Comparison of ENCODE assay signal across 8 cellular contexts in the genomic region with DNA sequence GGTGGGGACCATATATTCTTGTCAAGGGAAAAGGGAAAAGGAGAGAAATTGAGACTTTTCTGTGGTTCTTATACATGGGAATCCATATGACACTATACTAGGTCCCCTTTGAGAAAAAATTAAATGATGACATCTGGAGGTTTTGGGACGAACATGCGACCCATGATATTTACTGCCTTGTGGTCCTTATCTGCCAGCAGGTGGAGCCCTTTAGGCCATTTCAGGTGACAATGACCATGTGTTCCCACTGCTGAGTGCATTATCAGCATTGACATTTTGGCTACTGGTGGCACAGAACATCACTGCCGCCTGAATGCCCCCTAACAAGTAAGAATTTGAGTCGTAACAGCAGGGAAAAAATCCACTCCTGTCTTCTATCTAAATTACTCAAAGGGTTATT.
DNase-seq lines count a peak whose midpoint lies in the region; TF ChIP-seq lines count a peak whose summit lies in the region.

No MANE protein-coding gene starts in this region.

- H3K4me3 ChIP-seq in endodermal cell (ENCODE audit: low read length): no peak overlapping the region
- no peak overlapping the region for H3K4me3 ChIP-seq in Peyer's patch

- H3K36me3 ChIP-seq in endodermal cell (ENCODE audit: control insufficient read depth, insufficient read depth, low read length): no peaks in the 10 kb centered on the region
- no peaks in the 10 kb centered on the region for H3K36me3 ChIP-seq in Peyer's patch

- H3K9me3 Mint-ChIP-seq in endodermal cell: no peaks in the 10 kb centered on the region

- TF ChIP-seq CTCF in GM10266 (IDR thresholded peaks at IDR 0.05; ENCODE audit: control insufficient read depth, insufficient read depth, low read depth, missing control alignments) (peak; percentile 52), endodermal cell (conservative IDR thresholded peaks at IDR 0.05) (peak; percentile 83), Peyer's patch (IDR thresholded peaks at IDR 0.05) (peak in 1 of 6 experiments; percentile 21)

- H3K4me3 Mint-ChIP-seq in endodermal cell: no peak overlapping the region

- TF ChIP-seq POLR2A in Peyer's patch (IDR thresholded peaks at IDR 0.05): no peak

- H3K27ac ChIP-seq in endodermal cell (ENCODE audit: low read depth, low read length) (no peak overlapping the region), Peyer's patch (no peak overlapping the region)

- H3K27ac Mint-ChIP-seq in endodermal cell: no peak overlapping the region

- H3K9ac ChIP-seq in endodermal cell (ENCODE audit: extremely low read depth, low read length, poor library complexity, severe bottlenecking): no peak overlapping the region

- no peaks in the 10 kb centered on the region for H3K27me3 Mint-ChIP-seq in endodermal cell (ENCODE audit: insufficient read depth)

- H3K9me3 ChIP-seq in endodermal cell (ENCODE audit: control insufficient read depth, low read length) (no peaks in the 10 kb centered on the region), Peyer's patch (no peaks in the 10 kb centered on the region)

- H3K4me1 Mint-ChIP-seq in endodermal cell: no peaks in the 10 kb centered on the region

- WGBS in endodermal cell (ENCODE audit: insufficient coverage in 1 of 2, insufficient read length in 1 of 2), 2 experiments: 69 to 74% methylated on average over 4 of the region's 4 CpGs

- no peaks in the 10 kb centered on the region for H3K27me3 ChIP-seq in endodermal cell (ENCODE audit: control insufficient read depth, insufficient read depth, low read length, poor library complexity, severe bottlenecking)
- H3K27me3 ChIP-seq in Peyer's patch: no peaks in the 10 kb centered on the region

- DNase-seq in GM10266 (ENCODE audit: extremely low spot score) (peak; percentile 19), HCEC 1CT (peak; percentile 4), NCI-H1092 (lab: John Stamatoyannopoulos, UW) (peak; percentile 8), endodermal cell (peak; percentile 71), NCI-H226 (no peak), Peyer's patch (no peak), dedifferentiated amniotic fluid mesenchymal stem cell (ENCODE audit: extremely low spot score) (no peak), hippocampal formation (lab: John Stamatoyannopoulos, UW) (no peak)

- no peaks in the 10 kb centered on the region for H3K36me3 Mint-ChIP-seq in endodermal cell (ENCODE audit: low read depth)

- H3K4me1 ChIP-seq in endodermal cell (ENCODE audit: control insufficient read depth, insufficient read depth, low read length) (no peaks in the 10 kb centered on the region), Peyer's patch (no peaks in the 10 kb centered on the region)

Comparison
In these comparisons a context has a peak if more than half of its experiments do, and no peak if none do; other contexts are left out.
1. DNase-seq: peak in GM10266 (single experiment), HCEC 1CT (single experiment), NCI-H1092 (single experiment) and endodermal cell (single experiment); none in NCI-H226 (single experiment), Peyer's patch (0 of 3), dedifferentiated amniotic fluid mesenchymal stem cell (single experiment) and hippocampal formation (0 of 2).